Comparison of ENCODE assay signal across 8 cellular contexts in the genomic region with DNA sequence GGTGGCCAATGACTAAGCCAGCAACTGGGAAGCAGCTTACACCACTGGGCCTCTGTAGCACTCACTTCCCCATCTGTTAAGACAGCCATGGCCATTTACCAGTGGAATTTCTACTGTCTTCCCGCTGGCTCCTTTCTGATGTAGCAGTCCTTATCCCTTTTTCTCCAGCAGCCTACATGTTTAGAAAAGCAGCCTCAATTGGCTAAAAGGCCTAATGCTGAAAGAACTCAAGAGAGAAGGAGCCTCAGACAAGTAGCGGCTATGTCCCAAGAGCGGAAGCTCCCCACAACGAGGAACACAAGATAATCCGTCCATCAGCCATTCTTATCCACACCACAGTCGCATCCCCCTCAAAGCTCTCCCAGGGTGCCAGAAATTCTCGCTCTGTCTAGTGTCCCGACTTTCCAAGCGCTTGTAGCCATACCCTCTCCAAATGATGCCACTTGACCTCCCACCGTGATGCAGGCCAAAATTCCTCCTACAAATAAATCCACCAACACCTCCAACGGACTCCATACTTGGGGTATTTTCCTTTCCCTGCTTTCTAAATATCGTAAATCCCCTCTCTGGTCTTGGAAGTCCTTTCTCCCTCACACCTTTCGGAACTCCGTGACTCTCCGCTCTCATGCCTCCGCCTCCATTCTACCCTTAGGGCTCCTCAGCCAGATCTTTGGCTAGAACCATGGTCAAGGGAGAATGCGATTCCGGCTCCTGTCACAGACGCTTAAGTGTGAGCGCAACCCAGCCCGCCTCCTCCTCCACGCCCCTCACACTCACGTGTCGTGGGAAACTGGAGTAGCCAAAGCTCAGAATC. TPM values are rescaled to one million over a fixed set of nuclear protein-coding genes. Genes with fewer than 3 reads are reported as not detected.
A peak's percentile ranks its signal among the peaks of the same experiment; 100 is the strongest.
DNase-seq lines count a peak whose midpoint lies in the region; ATAC-seq and TF ChIP-seq lines count a peak whose summit lies in the region.

No MANE protein-coding gene starts in this region.

- H3K27me3 ChIP-seq in A673 (replicated peaks; ENCODE audit: insufficient read depth, low read depth, low read length, poor library complexity) (no peaks in the 10 kb centered on the region), heart right ventricle (no peaks in the 10 kb centered on the region)

- DNase-seq in A673 (ENCODE audit: low spot score) = peak; percentile 57
- peak; percentile 54 for DNase-seq in NCI-H128 (lab: John Stamatoyannopoulos, UW; ENCODE audit: unreplicated experiment)
- DNase-seq in activated naive CD8-positive, alpha-beta T cell treated with anti-CD3 and anti-CD28 coated beads for 36 hours = no peak
- peak in 1 of 2 donors; percentile 16 for DNase-seq in heart right ventricle
- no peak for DNase-seq in progenitor cell of endocrine pancreas (ENCODE audit: low spot score, unreplicated experiment)
- DNase-seq in 8988T = no peak

- H3K27ac Mint-ChIP-seq in activated naive CD8-positive, alpha-beta T cell treated with anti-CD3 and anti-CD28 coated beads for 36 hours = peak overlapping the region; percentile 98
- peak overlapping the region; percentile 98 for H3K27ac Mint-ChIP-seq in progenitor cell of endocrine pancreas

- peaks cover 48% of the 10 kb centered on the region for H3K36me3 Mint-ChIP-seq in activated naive CD8-positive, alpha-beta T cell treated with anti-CD3 and anti-CD28 coated beads for 36 hours
- peaks cover 15% of the 10 kb centered on the region for H3K36me3 Mint-ChIP-seq in progenitor cell of endocrine pancreas (ENCODE audit: insufficient read depth)

- H3K9me3 ChIP-seq in A673 (ENCODE audit: low read depth, low read length, poor library complexity, severe bottlenecking) = no peaks in the 10 kb centered on the region
- H3K9me3 ChIP-seq in heart right ventricle = peaks cover 0 to 10% (median 0%) of the 10 kb centered on the region in 11 donors

- H3K9me3 Mint-ChIP-seq in activated naive CD8-positive, alpha-beta T cell treated with anti-CD3 and anti-CD28 coated beads for 36 hours = peaks cover 8% of the 10 kb centered on the region
- H3K9me3 Mint-ChIP-seq in progenitor cell of endocrine pancreas (ENCODE audit: low read depth) = peaks cover 9% of the 10 kb centered on the region

- H3K36me3 ChIP-seq in A673 (ENCODE audit: insufficient read depth, low read length, poor library complexity, severe bottlenecking) = peaks cover 23% of the 10 kb centered on the region
- H3K36me3 ChIP-seq in heart right ventricle = peaks cover 0 to 30% (median 15%) of the 10 kb centered on the region in 9 donors

- TF ChIP-seq CTCF in A673 (conservative IDR thresholded peaks at IDR 0.05; ENCODE audit: low read depth, low read length) = no peak
- TF ChIP-seq CTCF in heart right ventricle (IDR thresholded peaks at IDR 0.05) = no peak
- TF ChIP-seq CTCF in progenitor cell of endocrine pancreas (IDR thresholded peaks at IDR 0.05; ENCODE audit: unreplicated experiment) = no peak

- WGBS in heart right ventricle, 2 donors = 1% methylated on average over 24 of the region's 24 CpGs

- TSS peak; percentile 63 for BruUV-seq in A673 (replicated peaks; lab: Mats Ljungman, UMichigan)

- peak overlapping the region; percentile 80 for H3K4me3 ChIP-seq in A673 (ENCODE audit: low read depth, low read length, poor library complexity, severe bottlenecking)
- peak overlapping the region; percentile 92 for H3K4me3 ChIP-seq in GM08714 (ENCODE audit: low read length)
- H3K4me3 ChIP-seq in heart right ventricle = peak overlapping the region; percentile 54 to 89 (median 75)

- POLR2A ChIA-PET in A673 (lab: Charles Lee; ENCODE audit: low non-redundant PET) = no interaction called here

- peaks cover 16% of the 10 kb centered on the region for H3K4me1 ChIP-seq in A673 (ENCODE audit: insufficient read depth, low read length, poor library complexity, severe bottlenecking)
- H3K4me1 ChIP-seq in heart right ventricle = peaks cover 7 to 46% (median 27%) of the 10 kb centered on the region in 9 donors

- intact Hi-C loops in A673 (cut with micrococcal nuclease; ENCODE audit: unreplicated experiment) (loop anchor here (5.0 kb wide), 1 partner anchor 37 kb away; the partner anchor contains the start of gene PHC1), heart right ventricle (cut with DNase I) (loop anchor here in 4 of 10 donors (5.0 kb wide), 1 partner anchor 37 kb away; the partner anchor contains the start of gene PHC1 (in 4 of the 4))

- CTCF ChIA-PET in A673 (lab: Charles Lee) = interaction anchor here (0.8 to 0.9 kb wide), 3 partner anchors 34 to 267 kb away, joined by 3 to 4 read pairs (median 4); partner anchors contain the start of gene PHC1

- H3K27me3 Mint-ChIP-seq in activated naive CD8-positive, alpha-beta T cell treated with anti-CD3 and anti-CD28 coated beads for 36 hours = no peaks in the 10 kb centered on the region
- no peaks in the 10 kb centered on the region for H3K27me3 Mint-ChIP-seq in progenitor cell of endocrine pancreas

- H3K4me1 Mint-ChIP-seq in activated naive CD8-positive, alpha-beta T cell treated with anti-CD3 and anti-CD28 coated beads for 36 hours = peaks cover 43% of the 10 kb centered on the region
- peaks cover 19% of the 10 kb centered on the region for H3K4me1 Mint-ChIP-seq in progenitor cell of endocrine pancreas (ENCODE audit: low read depth)

- peak overlapping the region; percentile 96 for H3K27ac ChIP-seq in A673 (ENCODE audit: low read depth, low read length, poor library complexity, severe bottlenecking)
- H3K27ac ChIP-seq in heart right ventricle = peak overlapping the region; percentile 86 to 98 (median 96)

- ATAC-seq in HG02642 (IDR thresholded peaks at IDR 0.05; ENCODE audit: poor library complexity, unreplicated experiment) = peak; percentile 36
- peak; percentile 52 to 79 (median 66) for ATAC-seq in heart right ventricle

- peak overlapping the region; percentile 100 for H3K4me3 Mint-ChIP-seq in activated naive CD8-positive, alpha-beta T cell treated with anti-CD3 and anti-CD28 coated beads for 36 hours
- H3K4me3 Mint-ChIP-seq in progenitor cell of endocrine pancreas (ENCODE audit: low read depth) = peak overlapping the region; percentile 91

RNA-seq across cellular contexts. Expression of gene M6PR, which starts 0.5 kb away (rescaled TPM):
- total RNA-seq in A673 (2021) = 138 and 160 TPM in 2 replicates
- total RNA-seq in activated naive CD8-positive, alpha-beta T cell treated with anti-CD3 and anti-CD28 coated beads for 36 hours = 100 to 1,000 TPM; 213 to 226 TPM
- total RNA-seq in heart right ventricle = 100 to 1,000 TPM in 7 of 10 donors, 10 to 100 TPM in 3; 85.5 to 133 (median 104) TPM
- 10 to 100 TPM; 67.1 to 68.7 TPM for polyA plus RNA-seq in heart right ventricle
- total RNA-seq in progenitor cell of endocrine pancreas = 189 and 200 TPM in 2 replicates

RNA-seq across cellular contexts. Expression of gene PHC1, which starts 34.6 kb away (rescaled TPM):
- total RNA-seq in A673 (2021) (40.3 and 51.2 TPM in 2 replicates), heart right ventricle (10 to 100 TPM; 18.7 to 33.6 (median 23.7) TPM), progenitor cell of endocrine pancreas (200 and 209 TPM in 2 replicates)
- 10 to 100 TPM; 12.9 to 16.5 TPM for total RNA-seq in activated naive CD8-positive, alpha-beta T cell treated with anti-CD3 and anti-CD28 coated beads for 36 hours
- 10 to 100 TPM; 15.4 to 24.7 TPM for polyA plus RNA-seq in heart right ventricle

RNA-seq across cellular contexts. Expression of gene KLRG1, which starts 40.4 kb away (rescaled TPM):
- 1.2 and 1.9 TPM in 2 replicates for total RNA-seq in A673 (2021)
- total RNA-seq in activated naive CD8-positive, alpha-beta T cell treated with anti-CD3 and anti-CD28 coated beads for 36 hours = 1 to 10 TPM; 2.2 to 3.7 TPM
- total RNA-seq in heart right ventricle = 1 to 10 TPM; 1.7 to 9.2 (median 4.2) TPM
- polyA plus RNA-seq in heart right ventricle = 1 to 10 TPM; 1.8 to 3.3 TPM
- 7.4 and 8.0 TPM in 2 replicates for total RNA-seq in progenitor cell of endocrine pancreas

Comparison
In these comparisons a context has a peak if more than half of its experiments do, and no peak if none do; other contexts are left out.
1. DNase-seq: peak in A673 (single experiment) and NCI-H128 (single experiment); none in activated naive CD8-positive, alpha-beta T cell treated with anti-CD3 and anti-CD28 coated beads for 36 hours (single experiment), progenitor cell of endocrine pancreas (single experiment) and 8988T (single experiment).
2. Peak in every context shown above with its lines, with median percentiles within 50 percentile points of each other: H3K4me3 ChIP-seq.